In the genomic region with DNA sequence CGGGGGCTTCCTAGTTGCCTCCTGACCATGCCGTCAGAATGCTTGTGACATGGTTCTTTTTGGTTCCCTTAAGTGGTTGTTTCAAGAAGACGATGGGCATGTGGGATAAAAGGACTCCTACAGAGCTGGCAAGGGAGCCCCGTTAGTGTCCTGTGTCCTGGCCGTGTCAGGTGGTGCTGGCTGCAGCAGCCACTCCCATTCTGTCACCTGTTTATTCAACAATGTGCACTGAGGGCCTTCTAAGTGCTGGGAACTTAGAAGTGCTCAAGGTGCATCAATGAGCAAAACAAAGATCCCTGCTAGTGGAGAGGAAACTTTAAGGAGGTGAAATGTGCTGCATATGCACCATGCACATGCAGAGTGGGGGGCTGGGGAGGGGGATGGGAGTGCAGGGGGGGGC, we compare ENCODE assay signal across 13 cellular contexts. TPM values are rescaled to one million over a fixed set of nuclear protein-coding genes. Genes with fewer than 3 reads are reported as not detected.
DNase-seq lines count a peak whose midpoint lies in the region; ATAC-seq and TF ChIP-seq lines count a peak whose summit lies in the region.
"Had no signal": no experiment of that assay in that cellular context is flagged by ENCODE, and none has a peak within 500 bp of the region (broad histone marks: within the 10 kb centered on the region; RNA-seq: fewer than 3 reads in every experiment).

No MANE protein-coding gene starts in this region.

- 43 to 62% methylated on average over 3 to 5 of the region's 5 CpGs for WGBS in transverse colon (ENCODE audit: low coverage in 1 of 2), 2 donors

- H3K27ac ChIP-seq in duodenal mucosa (ENCODE audit: low read depth, low read length): peak overlapping the region; percentile 20
- peak overlapping the region; percentile 7 to 48 (median 32) for H3K27ac ChIP-seq in transverse colon

- H3K36me3 ChIP-seq in duodenal mucosa (ENCODE audit: control insufficient read depth in 1 of 2, insufficient read depth in 2 of 2, low read length in 2 of 2): peaks cover 7 to 17% of the 10 kb centered on the region in 2 donors
- H3K36me3 ChIP-seq in transverse colon: no peaks in the 10 kb centered on the region
- H3K36me3 ChIP-seq: BE2C had no signal

- CTCF ChIA-PET in activated naive CD4-positive, alpha-beta T cell treated with anti-CD3 and anti-CD28 coated beads, Interleukin-2, amount 10 ng/mL, durations not matched to agents 7 days and 5 days (lab: Charles Lee): interaction anchor here (0.8 to 16.1 kb wide), 9 partner anchors 11 to 68 kb away, joined by 3 to 465 read pairs (median 13); partner anchors contain the start of gene LCP2
- CTCF ChIA-PET in T-cell (lab: Charles Lee): interaction anchor here (0.6 to 8.2 kb wide), 11 partner anchors 9 to 61 kb away, joined by 3 to 111 read pairs (median 4); partner anchors contain the start of gene LCP2 (in 1 of the 2)
- CTCF ChIA-PET in MCF 10A (lab: Yijun Ruan, JAX): interaction anchor here (0.5 to 2.0 kb wide), 2 partner anchors 9 to 157 kb away, joined by 3 to 6 read pairs; no protein-coding TSS in a partner anchor

- H3K4me1 ChIP-seq in duodenal mucosa (ENCODE audit: control insufficient read depth in 1 of 2, insufficient read depth in 2 of 2, low read length in 2 of 2) (peaks cover 35 to 51% of the 10 kb centered on the region in 2 donors), transverse colon (peaks cover 3 to 40% (median 16%) of the 10 kb centered on the region in 4 donors)
- H3K4me1 ChIP-seq: BE2C had no signal

- H3K9me3 ChIP-seq in duodenal mucosa (ENCODE audit: control insufficient read depth in 1 of 2, low read length in 2 of 2) (no peaks in the 10 kb centered on the region), transverse colon (no peaks in the 10 kb centered on the region)
- H3K9me3 ChIP-seq: BE2C had no signal

- in situ Hi-C loops in transverse colon (cut with MboI; ENCODE audit: low pct_ligation_motif_present in 1 of 4, low pct_unique_long_range_greater_than_20kb in 1 of 4, low sequenced_read_pairs in 3 of 4): no loop called here

- H3K36me3 Mint-ChIP-seq in activated naive CD4-positive, alpha-beta T cell treated with anti-CD3 and anti-CD28 coated beads, Interleukin-2, amount 10 ng/mL, durations not matched to agents 7 days and 5 days: peaks cover 82% of the 10 kb centered on the region
- peaks cover 42% of the 10 kb centered on the region for H3K36me3 Mint-ChIP-seq in T-cell
- H3K36me3 Mint-ChIP-seq in MCF 10A (ENCODE audit: insufficient read depth, unreplicated experiment): no peaks in the 10 kb centered on the region

- DNase-seq in activated naive CD4-positive, alpha-beta T cell treated with anti-CD3 and anti-CD28 coated beads, Interleukin-2, amount 10 ng/mL, durations not matched to agents 7 days and 5 days: no peak
- DNase-seq in activated naive CD4-positive, alpha-beta T cell treated with Interleukin-2 at 50 U/mL for 16 hours: no peak
- no peak for DNase-seq in T-cell
- no peak for DNase-seq in transverse colon
- DNase-seq in AG20443 (ENCODE audit: low spot score): no peak
- DNase-seq in MCF 10A (ENCODE audit: unreplicated experiment): no peak
- DNase-seq: BE2C, NCI-H187 had no signal

- no peaks in the 10 kb centered on the region for H3K27me3 ChIP-seq in duodenal mucosa (ENCODE audit: control insufficient read depth in 1 of 2, insufficient read depth in 2 of 2, low read length in 2 of 2)
- no peaks in the 10 kb centered on the region for H3K27me3 ChIP-seq in transverse colon
- H3K27me3 ChIP-seq: BE2C had no signal

- H3K4me3 ChIP-seq in duodenal mucosa (ENCODE audit: low read depth in 1 of 2, low read length in 2 of 2) (peak overlapping the region in 1 of 2 donors; percentile 33), transverse colon (no peak overlapping the region)

- TF ChIP-seq CTCF in transverse colon (IDR thresholded peaks at IDR 0.05): no peak
- TF ChIP-seq CTCF in MCF 10A (IDR thresholded peaks at IDR 0.05; ENCODE audit: unreplicated experiment): no peak

- no peaks in the 10 kb centered on the region for H3K9me3 Mint-ChIP-seq in activated naive CD4-positive, alpha-beta T cell treated with anti-CD3 and anti-CD28 coated beads, Interleukin-2, amount 10 ng/mL, durations not matched to agents 7 days and 5 days
- H3K9me3 Mint-ChIP-seq in T-cell: no peaks in the 10 kb centered on the region
- no peaks in the 10 kb centered on the region for H3K9me3 Mint-ChIP-seq in MCF 10A (ENCODE audit: unreplicated experiment)

- no peaks in the 10 kb centered on the region for H3K27me3 Mint-ChIP-seq in activated naive CD4-positive, alpha-beta T cell treated with anti-CD3 and anti-CD28 coated beads, Interleukin-2, amount 10 ng/mL, durations not matched to agents 7 days and 5 days
- H3K27me3 Mint-ChIP-seq in T-cell (no peaks in the 10 kb centered on the region), MCF 10A (ENCODE audit: insufficient read depth, unreplicated experiment) (peaks cover 1% of the 10 kb centered on the region)

- no peak for TF ChIP-seq EP300 in transverse colon (IDR thresholded peaks at IDR 0.05; ENCODE audit: low read depth)

- TF ChIP-seq POLR2A in transverse colon (IDR thresholded peaks at IDR 0.05): no peak

- no peak for ATAC-seq in T-cell (replicated peaks in 1 of 4)
- no peak for ATAC-seq in GM18909 (IDR thresholded peaks at IDR 0.05; ENCODE audit: poor library complexity, unreplicated experiment)
- ATAC-seq: Panc1 had no signal

- POLR2A ChIA-PET in T-cell (lab: Charles Lee): interaction anchor here in 1 of 2 donors (1.2 to 1.7 kb wide), 5 partner anchors 13 to 53 kb away, joined by 4 to 6 read pairs (median 5); no protein-coding TSS in a partner anchor
- POLR2A ChIA-PET in MCF 10A (lab: Yijun Ruan, JAX): no interaction called here

- intact Hi-C loops in transverse colon (cut with DNase I; ENCODE audit: low total_unique reads): no loop called here
- intact Hi-C loops in MCF 10A (cut with micrococcal nuclease): no loop called here

- BruUV-seq in MCF 10A (replicated peaks; lab: Mats Ljungman, UMichigan): no TSS peak

- peak overlapping the region; percentile 97 for H3K27ac Mint-ChIP-seq in activated naive CD4-positive, alpha-beta T cell treated with anti-CD3 and anti-CD28 coated beads, Interleukin-2, amount 10 ng/mL, durations not matched to agents 7 days and 5 days
- H3K27ac Mint-ChIP-seq in T-cell (peak overlapping the region; percentile 97 to 99), MCF 10A (ENCODE audit: low read depth, unreplicated experiment) (no peak overlapping the region)

- H3K4me1 Mint-ChIP-seq in activated naive CD4-positive, alpha-beta T cell treated with anti-CD3 and anti-CD28 coated beads, Interleukin-2, amount 10 ng/mL, durations not matched to agents 7 days and 5 days: peaks cover 95% of the 10 kb centered on the region
- peaks cover 96 to 100% (median 97%) of the 10 kb centered on the region in 3 donors for H3K4me1 Mint-ChIP-seq in T-cell
- no peaks in the 10 kb centered on the region for H3K4me1 Mint-ChIP-seq in MCF 10A (ENCODE audit: insufficient read depth, unreplicated experiment)

- H3K4me3 Mint-ChIP-seq in activated naive CD4-positive, alpha-beta T cell treated with anti-CD3 and anti-CD28 coated beads, Interleukin-2, amount 10 ng/mL, durations not matched to agents 7 days and 5 days: peak overlapping the region; percentile 71
- peak overlapping the region; percentile 72 to 99 (median 75) for H3K4me3 Mint-ChIP-seq in T-cell
- no peak overlapping the region for H3K4me3 Mint-ChIP-seq in MCF 10A (ENCODE audit: unreplicated experiment)

- no peak overlapping the region for H3K9ac ChIP-seq in duodenal mucosa (ENCODE audit: low read depth in 1 of 2, low read length in 2 of 2)

RNA-seq across cellular contexts. Expression of gene LCP2, which starts 19.6 kb away (rescaled TPM):
- total RNA-seq in T-cell (100 to 1,000 TPM; 355 to 394 (median 374) TPM), transverse colon (10 to 100 TPM in 3 of 4 donors, 1 to 10 TPM in 1; 2.6 to 33.0 (median 23.3) TPM), MCF 10A (2022) (not detected in 2 replicates)
- total RNA-seq: chondrocyte had no signal

RNA-seq across cellular contexts. Expression of gene C5orf58, which starts 45.2 kb away (rescaled TPM):
- total RNA-seq in T-cell: not detected
- total RNA-seq in transverse colon: under 1 TPM in 1 of 4 donors, not detected in 3; 0.79 TPM
- not detected in 2 replicates for total RNA-seq in MCF 10A (2022)
- total RNA-seq: chondrocyte, myocyte had no signal

Comparison
In these comparisons a context has a peak if more than half of its experiments do, and no peak if none do; other contexts are left out.
1. RNA of gene LCP2, which starts 19.6 kb away (total RNA-seq): 355 to 394 TPM in T-cell; 2.6 to 33.0 TPM in transverse colon and not detected in MCF 10A; every median in the first group is over 10 times any median in the second.